In the genomic region with DNA sequence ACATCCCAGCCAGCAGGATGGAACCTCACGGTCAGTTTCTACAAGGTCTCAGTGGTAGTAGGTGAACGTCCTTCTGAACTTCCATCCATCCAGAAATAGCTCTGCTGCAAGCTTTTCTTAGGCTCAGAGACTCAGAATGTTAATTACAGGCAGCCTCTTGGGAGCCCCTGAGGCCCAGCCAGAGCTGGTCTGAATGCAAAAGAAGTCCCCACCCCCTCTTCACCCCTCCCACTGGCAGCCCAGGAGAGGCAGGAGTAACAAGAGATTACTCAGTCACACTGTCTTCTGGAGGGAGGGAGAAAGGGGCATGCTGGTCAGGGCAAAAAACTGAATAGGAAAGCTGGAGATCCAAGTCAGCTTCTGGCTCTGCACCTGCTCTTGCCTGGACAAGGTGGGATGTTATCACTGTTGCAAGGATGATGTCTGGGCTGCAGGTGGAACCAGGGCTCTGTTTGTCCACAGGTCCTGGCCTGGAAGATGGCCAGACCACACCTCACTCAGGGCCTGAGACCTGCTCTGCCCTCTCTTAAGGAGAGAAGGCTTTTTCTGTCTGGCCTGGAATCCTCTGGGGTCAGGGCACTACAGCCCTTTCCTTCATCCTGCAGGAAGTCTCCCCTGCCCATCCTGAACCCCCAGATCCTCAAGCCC, we compare ENCODE assay signal across 1 cellular context.
A peak's percentile ranks its signal among the peaks of the same experiment; 100 is the strongest.
TF ChIP-seq lines count a peak whose summit lies in the region.

No MANE protein-coding gene starts in this region.

TF ChIP-seq in HEK293, 187 proteins besides CTCF, POLR2A, EP300 and RAD21 (continued from another document):
- TF ChIP-seq ZNF366 (tag by site-specific recombination; conservative IDR thresholded peaks at IDR 0.05) (no peak), BCL6B (tag by site-specific recombination; IDR thresholded peaks at IDR 0.05) (no peak), GLI4 (tag by site-specific recombination; IDR thresholded peaks at IDR 0.05) (no peak), ZNF266 (tag by site-specific recombination; IDR thresholded peaks at IDR 0.05; ENCODE audit: low read depth) (no peak), ZNF560 (tag by site-specific recombination; IDR thresholded peaks at IDR 0.05; ENCODE audit: borderline replicate concordance) (no peak), KLF1 (tag by site-specific recombination; IDR thresholded peaks at IDR 0.05) (no peak), ZNF670 (tag by site-specific recombination; IDR thresholded peaks at IDR 0.05; ENCODE audit: low read depth) (no peak), ZNF600 (tag by site-specific recombination; IDR thresholded peaks at IDR 0.05) (peak; percentile 15; the same call in 1 of the 2 replicates), ZNF335 (tag by site-specific recombination; conservative IDR thresholded peaks at IDR 0.05) (peak; percentile 55; the same call in 1 of the 2 replicates), ZNF529 (tag by site-specific recombination; IDR thresholded peaks at IDR 0.05; ENCODE audit: insufficient replicate concordance) (no peak), ZNF488 (tag by site-specific recombination; IDR thresholded peaks at IDR 0.05) (no peak), WT1 (tag by site-specific recombination; IDR thresholded peaks at IDR 0.05) (no peak)
- TF ChIP-seq, protein P1, sequence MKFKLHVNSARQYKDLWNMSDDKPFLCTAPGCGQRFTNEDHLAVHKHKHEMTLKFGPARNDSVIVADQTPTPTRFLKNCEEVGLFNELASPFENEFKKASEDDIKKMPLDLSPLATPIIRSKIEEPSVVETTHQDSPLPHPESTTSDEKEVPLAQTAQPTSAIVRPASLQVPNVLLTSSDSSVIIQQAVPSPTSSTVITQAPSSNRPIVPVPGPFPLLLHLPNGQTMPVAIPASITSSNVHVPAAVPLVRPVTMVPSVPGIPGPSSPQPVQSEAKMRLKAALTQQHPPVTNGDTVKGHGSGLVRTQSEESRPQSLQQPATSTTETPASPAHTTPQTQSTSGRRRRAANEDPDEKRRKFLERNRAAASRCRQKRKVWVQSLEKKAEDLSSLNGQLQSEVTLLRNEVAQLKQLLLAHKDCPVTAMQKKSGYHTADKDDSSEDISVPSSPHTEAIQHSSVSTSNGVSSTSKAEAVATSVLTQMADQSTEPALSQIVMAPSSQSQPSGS (tag by site-specific recombination; IDR thresholded peaks at IDR 0.05; ENCODE audit: low read depth): no peak
- TF ChIP-seq, protein P2, sequence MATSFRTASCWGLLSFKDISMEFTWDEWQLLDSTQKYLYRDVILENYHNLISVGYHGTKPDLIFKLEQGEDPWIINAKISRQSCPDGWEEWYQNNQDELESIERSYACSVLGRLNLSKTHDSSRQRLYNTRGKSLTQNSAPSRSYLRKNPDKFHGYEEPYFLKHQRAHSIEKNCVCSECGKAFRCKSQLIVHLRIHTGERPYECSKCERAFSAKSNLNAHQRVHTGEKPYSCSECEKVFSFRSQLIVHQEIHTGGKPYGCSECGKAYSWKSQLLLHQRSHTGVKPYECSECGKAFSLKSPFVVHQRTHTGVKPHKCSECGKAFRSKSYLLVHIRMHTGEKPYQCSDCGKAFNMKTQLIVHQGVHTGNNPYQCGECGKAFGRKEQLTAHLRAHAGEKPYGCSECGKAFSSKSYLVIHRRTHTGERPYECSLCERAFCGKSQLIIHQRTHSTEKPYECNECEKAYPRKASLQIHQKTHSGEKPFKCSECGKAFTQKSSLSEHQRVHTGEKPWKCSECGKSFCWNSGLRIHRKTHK (tag by site-specific recombination; IDR thresholded peaks at IDR 0.05): no peak
- TF ChIP-seq, protein P3, sequence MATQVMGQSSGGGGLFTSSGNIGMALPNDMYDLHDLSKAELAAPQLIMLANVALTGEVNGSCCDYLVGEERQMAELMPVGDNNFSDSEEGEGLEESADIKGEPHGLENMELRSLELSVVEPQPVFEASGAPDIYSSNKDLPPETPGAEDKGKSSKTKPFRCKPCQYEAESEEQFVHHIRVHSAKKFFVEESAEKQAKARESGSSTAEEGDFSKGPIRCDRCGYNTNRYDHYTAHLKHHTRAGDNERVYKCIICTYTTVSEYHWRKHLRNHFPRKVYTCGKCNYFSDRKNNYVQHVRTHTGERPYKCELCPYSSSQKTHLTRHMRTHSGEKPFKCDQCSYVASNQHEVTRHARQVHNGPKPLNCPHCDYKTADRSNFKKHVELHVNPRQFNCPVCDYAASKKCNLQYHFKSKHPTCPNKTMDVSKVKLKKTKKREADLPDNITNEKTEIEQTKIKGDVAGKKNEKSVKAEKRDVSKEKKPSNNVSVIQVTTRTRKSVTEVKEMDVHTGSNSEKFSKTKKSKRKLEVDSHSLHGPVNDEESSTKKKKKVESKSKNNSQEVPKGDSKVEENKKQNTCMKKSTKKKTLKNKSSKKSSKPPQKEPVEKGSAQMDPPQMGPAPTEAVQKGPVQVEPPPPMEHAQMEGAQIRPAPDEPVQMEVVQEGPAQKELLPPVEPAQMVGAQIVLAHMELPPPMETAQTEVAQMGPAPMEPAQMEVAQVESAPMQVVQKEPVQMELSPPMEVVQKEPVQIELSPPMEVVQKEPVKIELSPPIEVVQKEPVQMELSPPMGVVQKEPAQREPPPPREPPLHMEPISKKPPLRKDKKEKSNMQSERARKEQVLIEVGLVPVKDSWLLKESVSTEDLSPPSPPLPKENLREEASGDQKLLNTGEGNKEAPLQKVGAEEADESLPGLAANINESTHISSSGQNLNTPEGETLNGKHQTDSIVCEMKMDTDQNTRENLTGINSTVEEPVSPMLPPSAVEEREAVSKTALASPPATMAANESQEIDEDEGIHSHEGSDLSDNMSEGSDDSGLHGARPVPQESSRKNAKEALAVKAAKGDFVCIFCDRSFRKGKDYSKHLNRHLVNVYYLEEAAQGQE (tag by site-specific recombination; IDR thresholded peaks at IDR 0.05): no peak
